Comparison of ENCODE assay signal across 23 cellular contexts in genomic region chr5:143258559-143259253, GRCh38.
DNase-seq lines count a peak whose midpoint lies in the region; ATAC-seq and TF ChIP-seq lines count a peak whose summit lies in the region.
"Had no signal": no experiment of that assay in that cellular context is flagged by ENCODE, and none has a peak within 500 bp of the region (broad histone marks: within the 10 kb centered on the region; RNA-seq: fewer than 3 reads in every experiment).

No MANE protein-coding gene starts in this region.

- peak overlapping the region; percentile 52 for H3K27ac Mint-ChIP-seq in activated CD4-positive, alpha-beta T cell treated with anti-CD3 and anti-CD28 coated beads, Interleukin-2, amount 10 ng/mL, durations not matched to agents 24 days and 14 days
- peak overlapping the region; percentile 53 for H3K27ac Mint-ChIP-seq in T-helper 17 cell
- H3K27ac Mint-ChIP-seq: activated naive CD8-positive, alpha-beta T cell; activated T-helper 1 cell treated with anti-CD3 and anti-CD28 coated beads, Interleukin-12 subunit alpha, Interleukin-12 subunit beta, Interleukin-2, Interleukin-4 antibody, amounts not matched to agents 30 ng/mL and 10 ng/mL and 1 ng/mL, durations not matched to agents 14 hours and 24 hours and 36 hours; nephron; T-helper 2 cell treated with Interferon-gamma antibody and Interleukin-4, amounts not matched to agents 5 μg/mL and 100 μg/mL, for 36 hours had no signal

- no peaks in the 10 kb centered on the region for H3K9me3 Mint-ChIP-seq in activated CD4-positive, alpha-beta T cell treated with anti-CD3 and anti-CD28 coated beads, Interleukin-2, amount 10 ng/mL, durations not matched to agents 24 days and 14 days

- H3K36me3 Mint-ChIP-seq in activated CD4-positive, alpha-beta T cell treated with anti-CD3 and anti-CD28 coated beads, Interleukin-2, amount 10 ng/mL, durations not matched to agents 24 days and 14 days (ENCODE audit: low read depth): no peaks in the 10 kb centered on the region
- no peaks in the 10 kb centered on the region for H3K36me3 Mint-ChIP-seq in T-helper 17 cell (ENCODE audit: low read depth)

- TF ChIP-seq CTCF in fibroblast of villous mesenchyme (IDR thresholded peaks at IDR 0.05; ENCODE audit: insufficient read depth, low read depth, low read length): no peak
- TF ChIP-seq CTCF in GM13977 (IDR thresholded peaks at IDR 0.05; ENCODE audit: extremely low read depth, insufficient read depth, missing control alignments): no peak

- ATAC-seq in T-helper 17 cell (no peak), HG02642 (IDR thresholded peaks at IDR 0.05; ENCODE audit: poor library complexity, unreplicated experiment) (no peak)
- ATAC-seq: A549; stimulated activated naive CD8-positive, alpha-beta T cell treated with anti-CD3 and anti-CD28 coated beads, Interleukin-15, Interleukin-2, amounts not matched to agents 100 U/mL and 50 U/mL, for 24 hours had no signal

- DNase-seq in activated CD4-positive, alpha-beta T cell treated with anti-CD3 and anti-CD28 coated beads, Interleukin-2, amount 10 ng/mL, durations not matched to agents 24 days and 14 days: no peak
- DNase-seq in activated CD4-positive, alpha-beta T cell treated with anti-CD3 and anti-CD28 coated beads, Interleukin-2, amount 50 U/mL, for 48 hours: no peak
- DNase-seq in T-helper 17 cell: no peak
- peak; percentile 45 for DNase-seq in fibroblast of villous mesenchyme (ENCODE audit: low read depth)
- no peak for DNase-seq in GM19240 (ENCODE audit: insufficient read length, low spot score)
- DNase-seq in SIG-M5 (lab: John Stamatoyannopoulos, UW): no peak
- no peak for DNase-seq in GM13977 (ENCODE audit: low spot score)
- DNase-seq: activated CD4-positive, CD25-positive, alpha-beta regulatory T cell; brain microvascular endothelial cell; cortex of kidney; foreskin melanocyte; NCI-H1417 treated with DMSO at 0.1 percent for 48 hours; NCI-H526 treated with DMSO at 0.1 percent for 48 hours; stimulated activated naive CD8-positive, alpha-beta T cell treated with anti-CD3 and anti-CD28 coated beads, Interleukin-15, Interleukin-2, amounts not matched to agents 100 U/mL and 50 U/mL, for 24 hours; transverse colon had no signal

- H3K27me3 Mint-ChIP-seq in activated CD4-positive, alpha-beta T cell treated with anti-CD3 and anti-CD28 coated beads, Interleukin-2, amount 10 ng/mL, durations not matched to agents 24 days and 14 days: no peaks in the 10 kb centered on the region
- H3K27me3 Mint-ChIP-seq in T-helper 17 cell: no peaks in the 10 kb centered on the region
- H3K27me3 Mint-ChIP-seq: activated naive CD8-positive, alpha-beta T cell had no signal

- intact Hi-C loops in activated CD4-positive, alpha-beta T cell treated with anti-CD3 and anti-CD28 coated beads, Interleukin-2, amount 10 ng/mL, durations not matched to agents 24 days and 14 days (cut with micrococcal nuclease): no loop called here

- no peak overlapping the region for H3K4me3 ChIP-seq in fibroblast of villous mesenchyme (ENCODE audit: low read depth, low read length)
- H3K4me3 ChIP-seq: A549; BLaER1 treated with 17β-estradiol and CSF1 and Interleukin-3, amounts not matched to agents 10 nM and 100 nM; SJSA1; transverse colon had no signal

- peaks cover 12% of the 10 kb centered on the region for H3K4me1 Mint-ChIP-seq in activated CD4-positive, alpha-beta T cell treated with anti-CD3 and anti-CD28 coated beads, Interleukin-2, amount 10 ng/mL, durations not matched to agents 24 days and 14 days
- peaks cover 2% of the 10 kb centered on the region for H3K4me1 Mint-ChIP-seq in T-helper 17 cell
- H3K4me1 Mint-ChIP-seq: nephron had no signal

- no peaks in the 10 kb centered on the region for H3K9me3 ChIP-seq in T-helper 17 cell (ENCODE audit: control insufficient read depth, low read length, poor library complexity, severe bottlenecking)
- H3K9me3 ChIP-seq: A549, transverse colon had no signal

- no peak overlapping the region for H3K4me3 Mint-ChIP-seq in activated CD4-positive, alpha-beta T cell treated with anti-CD3 and anti-CD28 coated beads, Interleukin-2, amount 10 ng/mL, durations not matched to agents 24 days and 14 days
- no peak overlapping the region for H3K4me3 Mint-ChIP-seq in T-helper 17 cell
- H3K4me3 Mint-ChIP-seq: activated naive CD8-positive, alpha-beta T cell; activated T-helper 1 cell treated with anti-CD3 and anti-CD28 coated beads, Interleukin-12 subunit alpha, Interleukin-12 subunit beta, Interleukin-2, Interleukin-4 antibody, amounts not matched to agents 30 ng/mL and 10 ng/mL and 1 ng/mL, durations not matched to agents 14 hours and 24 hours and 36 hours; nephron; T-helper 2 cell treated with Interferon-gamma antibody and Interleukin-4, amounts not matched to agents 5 μg/mL and 100 μg/mL, for 36 hours had no signal

- in situ Hi-C loops in GM13977 (cut with MboI; ENCODE audit: low pct_unique_long_range_greater_than_20kb, low sequenced_read_pairs, unreplicated experiment): no loop called here
